In genomic region chr15:50046868-50047267, GRCh38 we compare ENCODE assay signal across 19 cellular contexts.
DNase-seq lines count a peak whose midpoint lies in the region; ATAC-seq and TF ChIP-seq lines count a peak whose summit lies in the region.
"Had no signal": no experiment of that assay in that cellular context is flagged by ENCODE, and none has a peak within 500 bp of the region (broad histone marks: within the 10 kb centered on the region; RNA-seq: fewer than 3 reads in every experiment).

No MANE protein-coding gene starts in this region.

- H3K9me3 Mint-ChIP-seq in activated naive CD4-positive, alpha-beta T cell treated with anti-CD3 and anti-CD28 coated beads, Interleukin-2, amount 50 U/mL, for 72 hours: peaks cover 10% of the 10 kb centered on the region in 2 donors
- peaks cover 12 to 14% of the 10 kb centered on the region in 2 donors for H3K9me3 Mint-ChIP-seq in stimulated activated naive CD8-positive, alpha-beta T cell treated with anti-CD3 and anti-CD28 coated beads, Interleukin-15, amount 100 ng/mL, for 72 hours

- H3K36me3 Mint-ChIP-seq in activated naive CD4-positive, alpha-beta T cell treated with anti-CD3 and anti-CD28 coated beads, Interleukin-2, amount 50 U/mL, for 72 hours: peaks cover 5 to 13% of the 10 kb centered on the region in 2 donors

- no peak overlapping the region for H3K27ac Mint-ChIP-seq in activated naive CD4-positive, alpha-beta T cell treated with anti-CD3 and anti-CD28 coated beads, Interleukin-2, amount 50 U/mL, for 72 hours
- peak overlapping the region in 1 of 2 donors; percentile 78 for H3K27ac Mint-ChIP-seq in stimulated activated naive CD8-positive, alpha-beta T cell treated with anti-CD3 and anti-CD28 coated beads, Interleukin-15, amount 100 ng/mL, for 72 hours
- H3K27ac Mint-ChIP-seq: dendritic cell treated with granulocyte-macrophage colony-stimulating factor and Interleukin-4, amounts not matched to agents 40 ng/mL and 50 ng/mL, for 4 days had no signal

- H3K27me3 Mint-ChIP-seq in stimulated activated naive CD8-positive, alpha-beta T cell treated with anti-CD3 and anti-CD28 coated beads, Interleukin-15, amount 100 ng/mL, for 72 hours: no peaks in the 10 kb centered on the region
- H3K27me3 Mint-ChIP-seq: dendritic cell treated with granulocyte-macrophage colony-stimulating factor and Interleukin-4, amounts not matched to agents 40 ng/mL and 50 ng/mL, for 4 days had no signal

- TF ChIP-seq CTCF in epithelial cell of esophagus (IDR thresholded peaks at IDR 0.05; ENCODE audit: insufficient read depth, low read depth, low read length, missing control alignments): no peak
- no peak for TF ChIP-seq CTCF in coronary artery (IDR thresholded peaks at IDR 0.05)

- H3K27ac ChIP-seq in coronary artery: no peak overlapping the region
- H3K27ac ChIP-seq: ascending aorta, heart left ventricle had no signal

- H3K4me1 Mint-ChIP-seq in stimulated activated naive CD8-positive, alpha-beta T cell treated with anti-CD3 and anti-CD28 coated beads, Interleukin-15, amount 100 ng/mL, for 72 hours: no peaks in the 10 kb centered on the region

- no peak for DNase-seq in activated naive CD4-positive, alpha-beta T cell treated with anti-CD3 and anti-CD28 coated beads, Interleukin-2, amount 50 U/mL, for 72 hours (ENCODE audit: low spot score in 2 of 2)
- no peak for DNase-seq in activated naive CD4-positive, alpha-beta T cell (lab: John Stamatoyannopoulos, UW)
- DNase-seq in epithelial cell of esophagus (ENCODE audit: low read depth) (peak; percentile 17), G401 (ENCODE audit: low spot score) (no peak), coronary artery (ENCODE audit: low spot score) (no peak)
- no peak for DNase-seq in stimulated activated naive CD8-positive, alpha-beta T cell treated with anti-CD3 and anti-CD28 coated beads, Interleukin-15, amount 100 ng/mL, for 72 hours
- DNase-seq: activated CD4-positive, alpha-beta T cell treated with anti-CD3 and anti-CD28 coated beads, Interleukin-2, amount 50 U/mL, for 1 hour; heart left ventricle; islet precursor cell; NCI-H1694 treated with DMSO at 0.1 percent for 48 hours; NCI-H446; right cardiac atrium; substantia nigra; T-helper 9 cell had no signal

- peak; percentile 50 to 58 for ATAC-seq in activated naive CD4-positive, alpha-beta T cell treated with anti-CD3 and anti-CD28 coated beads, Interleukin-2, amount 50 U/mL, for 72 hours
- no peak for ATAC-seq in SK-N-SH treated with all-trans-retinoic acid at 6 μM for 48 hours
- peak; percentile 58 for ATAC-seq in stimulated activated naive CD8-positive, alpha-beta T cell treated with anti-CD3 and anti-CD28 coated beads, Interleukin-15, amount 100 ng/mL, for 72 hours
- no peak for ATAC-seq in HG03469 (IDR thresholded peaks at IDR 0.05; ENCODE audit: unreplicated experiment)
- ATAC-seq: esophagus mucosa, heart left ventricle, right cardiac atrium had no signal

- H3K4me3 Mint-ChIP-seq in stimulated activated naive CD8-positive, alpha-beta T cell treated with anti-CD3 and anti-CD28 coated beads, Interleukin-15, amount 100 ng/mL, for 72 hours: no peak overlapping the region
- H3K4me3 Mint-ChIP-seq: dendritic cell treated with granulocyte-macrophage colony-stimulating factor and Interleukin-4, amounts not matched to agents 40 ng/mL and 50 ng/mL, for 4 days had no signal

- in situ Hi-C loops in G401 (cut with HindIII; ENCODE audit: low sequenced_read_pairs): no loop called here

- H3K4me3 ChIP-seq in epithelial cell of esophagus (ENCODE audit: low read length) (no peak overlapping the region), coronary artery (no peak overlapping the region)
- H3K4me3 ChIP-seq: ascending aorta, heart left ventricle had no signal

TF ChIP-seq in SK-N-SH treated with all-trans-retinoic acid at 6 μM for 48 hours, 23 proteins besides CTCF, POLR2A, EP300 and RAD21:
- TF ChIP-seq PPARA (CRISPR knock-in tag; IDR thresholded peaks at IDR 0.05; ENCODE audit: borderline replicate concordance): no peak
- TF ChIP-seq ZFP3 (CRISPR knock-in tag; IDR thresholded peaks at IDR 0.05): no peak
- TF ChIP-seq TCF4 (CRISPR knock-in tag; IDR thresholded peaks at IDR 0.05; ENCODE audit: borderline replicate concordance): peak; percentile 46; the same call in 1 of the 2 replicates
- peak; percentile 83 for TF ChIP-seq ISL1 (CRISPR knock-in tag; IDR thresholded peaks at IDR 0.05)
- TF ChIP-seq BACH2 (CRISPR knock-in tag; IDR thresholded peaks at IDR 0.05; ENCODE audit: borderline replicate concordance): no peak

Comparison
In these comparisons a context has a peak if more than half of its experiments do, and no peak if none do; other contexts are left out.
1. ATAC-seq: peak in activated naive CD4-positive, alpha-beta T cell treated with anti-CD3 and anti-CD28 coated beads, Interleukin-2, amount 50 U/mL, for 72 hours (2 of 2) and stimulated activated naive CD8-positive, alpha-beta T cell treated with anti-CD3 and anti-CD28 coated beads, Interleukin-15, amount 100 ng/mL, for 72 hours (single experiment); none in SK-N-SH treated with all-trans-retinoic acid at 6 μM for 48 hours (single experiment) and HG03469 (single experiment).